Comparison of ENCODE assay signal across 24 cellular contexts in the genomic region with DNA sequence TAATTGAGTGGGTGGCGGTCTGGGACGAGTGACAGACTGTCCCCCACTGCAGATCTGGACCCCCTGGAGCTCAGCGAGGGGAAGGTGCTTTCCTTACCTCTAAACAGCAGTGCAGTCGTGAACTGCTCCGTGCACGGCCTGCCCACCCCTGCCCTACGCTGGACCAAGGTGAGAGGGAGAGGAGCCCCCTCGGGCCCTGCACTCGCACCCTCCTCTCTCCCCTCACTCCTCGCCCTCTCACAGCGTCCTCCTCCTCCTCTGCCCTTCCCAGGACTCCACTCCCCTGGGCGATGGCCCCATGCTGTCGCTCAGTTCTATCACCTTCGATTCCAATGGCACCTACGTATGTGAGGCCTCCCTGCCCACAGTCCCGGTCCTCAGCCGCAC. TPM values are rescaled to one million over a fixed set of nuclear protein-coding genes. Genes with fewer than 3 reads are reported as not detected.
A peak's percentile ranks its signal among the peaks of the same experiment; 100 is the strongest.
DNase-seq lines count a peak whose midpoint lies in the region; ATAC-seq, FAIRE-seq and TF ChIP-seq lines count a peak whose summit lies in the region.
"Had no signal": no experiment of that assay in that cellular context is flagged by ENCODE, and none has a peak within 500 bp of the region (broad histone marks: within the 10 kb centered on the region; RNA-seq: fewer than 3 reads in every experiment).

No MANE protein-coding gene starts in this region.

- H3K4me1 Mint-ChIP-seq in Caco-2 (ENCODE audit: low read depth, unreplicated experiment) (peaks cover 40% of the 10 kb centered on the region), H9 (peaks cover 0 to 7% of the 10 kb centered on the region in 2 experiments; a peak in 2 of 4 replicates)
- no peaks in the 10 kb centered on the region for H3K4me1 Mint-ChIP-seq in activated T-cell treated with anti-CD3 and anti-CD28 coated beads, Interleukin-2, amount 50 U/mL, for 24 hours (ENCODE audit: low read depth)
- H3K4me1 Mint-ChIP-seq: CD14-positive monocyte; CD4-positive, alpha-beta memory T cell had no signal

- no peak overlapping the region for H3K9ac ChIP-seq in H9 (ENCODE audit: extremely low read depth, insufficient read length, low read length)
- H3K9ac ChIP-seq: BLaER1, GM23248 had no signal

- H3K23ac ChIP-seq in H9 (ENCODE audit: insufficient read length, low read depth, low read length) = no peak overlapping the region

- intact Hi-C loops in Caco-2 (cut with micrococcal nuclease; ENCODE audit: unreplicated experiment) = no loop called here
- intact Hi-C loops in left colon (cut with DNase I, micrococcal nuclease) = no loop called here

- no peak overlapping the region for H3K4me3 Mint-ChIP-seq in Caco-2 (ENCODE audit: unreplicated experiment)
- no peak overlapping the region for H3K4me3 Mint-ChIP-seq in activated T-cell treated with anti-CD3 and anti-CD28 coated beads, Interleukin-2, amount 50 U/mL, for 24 hours
- H3K4me3 Mint-ChIP-seq in H9 = no peak overlapping the region
- H3K4me3 Mint-ChIP-seq: CD14-positive monocyte; CD4-positive, alpha-beta memory T cell had no signal

- no peak overlapping the region for H4K5ac ChIP-seq in H9 (ENCODE audit: insufficient read length, low read depth, low read length)

- H3K23me2 ChIP-seq in H9 (ENCODE audit: insufficient read length, low read depth, low read length, poor library complexity, severe bottlenecking) = no peaks in the 10 kb centered on the region

- H2BK5ac ChIP-seq in H9 (ENCODE audit: insufficient read length, low read length) = no peak overlapping the region

- H2BK12ac ChIP-seq in H9 (ENCODE audit: insufficient read length, low read depth, low read length) = no peak overlapping the region

- H3K4me3 ChIP-seq in Caco-2 (ENCODE audit: low read depth, low read length) (no peak overlapping the region), HEK293 (ENCODE audit: low read depth, low read length) (no peak overlapping the region), small intestine (ENCODE audit: low read depth in 1 of 2, low read length in 2 of 2) (no peak overlapping the region), HAP-1 (no peak overlapping the region)
- H3K4me3 ChIP-seq: BLaER1, GM23248, K562 had no signal

- H4K20me1 ChIP-seq in H9 (ENCODE audit: control insufficient read depth, insufficient read depth, insufficient read length) = no peaks in the 10 kb centered on the region
- H4K20me1 ChIP-seq: BLaER1 had no signal

- H2BK120ac ChIP-seq in H9 (ENCODE audit: low read depth, low read length, poor library complexity, severe bottlenecking) = no peak overlapping the region

- H3K9me3 Mint-ChIP-seq in Caco-2 (ENCODE audit: unreplicated experiment) (no peaks in the 10 kb centered on the region), H9 (no peaks in the 10 kb centered on the region)
- H3K9me3 Mint-ChIP-seq in activated T-cell treated with anti-CD3 and anti-CD28 coated beads, Interleukin-2, amount 50 U/mL, for 24 hours = no peaks in the 10 kb centered on the region
- H3K9me3 Mint-ChIP-seq: CD14-positive monocyte; CD4-positive, alpha-beta memory T cell had no signal

- no peak for TF ChIP-seq CTCF in Caco-2 (IDR thresholded peaks at IDR 0.05; ENCODE audit: insufficient read depth in 1 of 2, low read depth in 1 of 2, low read length in 1 of 2, severe bottlenecking in 1 of 2, unreplicated experiment in 1 of 2)
- TF ChIP-seq CTCF in HEK293 (tag by site-specific recombination; IDR thresholded peaks at IDR 0.05) = no peak
- TF ChIP-seq CTCF in H9 (conservative IDR thresholded peaks at IDR 0.05) = no peak

- H3K27ac ChIP-seq in HEK293 (ENCODE audit: extremely low read depth, low read depth, low read length) (no peak overlapping the region), small intestine (ENCODE audit: low read depth in 1 of 2, low read length in 1 of 2) (no peak overlapping the region), H9 (ENCODE audit: insufficient read length, low read depth, low read length) (no peak overlapping the region)
- H3K27ac ChIP-seq: BLaER1, GM23248, HL-60 had no signal

- H4K8ac ChIP-seq in H9 (replicated peaks; ENCODE audit: insufficient read length, low read depth, low read length) = no peak overlapping the region

- ATAC-seq in left colon = peak; percentile 44

- H3K18ac ChIP-seq in H9 (ENCODE audit: insufficient read length, low read depth, low read length) = no peak overlapping the region

- H3T11ph ChIP-seq in H9 (ENCODE audit: low read length) = no peak overlapping the region

- in situ Hi-C loops in HAP-1 (cut with MboI; ENCODE audit: low sequenced_read_pairs) = no loop called here

- H3K27me3 Mint-ChIP-seq in Caco-2 (ENCODE audit: insufficient read depth, unreplicated experiment) (no peaks in the 10 kb centered on the region), H9 (ENCODE audit: low read depth) (peaks cover 27% of the 10 kb centered on the region)
- H3K27me3 Mint-ChIP-seq in activated T-cell treated with anti-CD3 and anti-CD28 coated beads, Interleukin-2, amount 50 U/mL, for 24 hours = peaks cover 11% of the 10 kb centered on the region

- H3K27me3 ChIP-seq in Caco-2 (replicated peaks; ENCODE audit: control insufficient read depth, insufficient read depth, low read length) (no peaks in the 10 kb centered on the region), small intestine (ENCODE audit: control insufficient read depth in 2 of 2, insufficient read depth in 2 of 2, low read length in 2 of 2) (no peaks in the 10 kb centered on the region), HAP-1 (ENCODE audit: low read depth) (no peaks in the 10 kb centered on the region), H9 (ENCODE audit: insufficient read depth, low read length) (no peaks in the 10 kb centered on the region; the same call in 1 of the 2 replicates)
- H3K27me3 ChIP-seq: BLaER1 had no signal

- no peak overlapping the region for H2BK15ac ChIP-seq in H9 (ENCODE audit: low read depth, low read length)

- 42 to 67% (median 62%) methylated on average over 17 of the region's 17 CpGs for WGBS in small intestine, 3 donors
- WGBS in H9 (ENCODE audit: extremely low coverage, insufficient read length, low lambda C conversion rate) = no CpG with 5 or more reads among the region's 17 CpGs

- no TSS peak for BruUV-seq in Caco-2 (replicated peaks; lab: Mats Ljungman, UMichigan)

- H3K79me1 ChIP-seq in H9 (ENCODE audit: insufficient read depth, low read depth, low read length, poor library complexity, severe bottlenecking) = no peaks in the 10 kb centered on the region

- FAIRE-seq in small intestine (lab: Jason Lieb, UNC) = no peak
- FAIRE-seq: G401.6, GM12891, GM19239, K562 had no signal

- no peak overlapping the region for H4K91ac ChIP-seq in H9 (ENCODE audit: insufficient read length, low read depth, low read length)

- H2BK20ac ChIP-seq in H9 (ENCODE audit: low read depth, low read length, poor library complexity, severe bottlenecking) = no peak overlapping the region

- H3K79me2 ChIP-seq in H9 (ENCODE audit: insufficient read depth, low read length) = no peaks in the 10 kb centered on the region

- H3K4ac ChIP-seq in H9 (ENCODE audit: low read depth, low read length) = no peak overlapping the region

- CTCF ChIA-PET in Caco-2 (lab: Charles Lee) (interaction anchor here (0.7 kb wide), 1 partner anchor 10 kb away, joined by 3 read pairs; no protein-coding TSS in a partner anchor), HEK293 (lab: Yijun Ruan, JAX) (interaction anchor here (0.6 kb wide), 1 partner anchor 63 kb away, joined by 3 read pairs; no protein-coding TSS in a partner anchor)

- H3K27ac Mint-ChIP-seq in Caco-2 (ENCODE audit: unreplicated experiment) (peak overlapping the region; percentile 77), H9 (no peak overlapping the region)
- no peak overlapping the region for H3K27ac Mint-ChIP-seq in activated T-cell treated with anti-CD3 and anti-CD28 coated beads, Interleukin-2, amount 50 U/mL, for 24 hours
- H3K27ac Mint-ChIP-seq: CD4-positive, alpha-beta memory T cell had no signal

- H2AK5ac ChIP-seq in H9 (ENCODE audit: insufficient read length, low read length) = no peak overlapping the region

- POLR2A ChIA-PET in Caco-2 (lab: Charles Lee) = interaction anchor here (0.5 kb wide), 1 partner anchor 16 kb away, joined by 4 read pairs; no protein-coding TSS in a partner anchor
- POLR2A ChIA-PET in HEK293 (lab: Yijun Ruan, JAX) = no interaction called here

- H3K36me3 ChIP-seq in Caco-2 (ENCODE audit: control insufficient read depth, insufficient read depth, low read length) (peaks cover 10% of the 10 kb centered on the region), HEK293 (ENCODE audit: control insufficient read depth in 2 of 2, insufficient read depth in 1 of 2, low read length in 2 of 2) (peaks cover 0 to 12% of the 10 kb centered on the region in 2 experiments; a peak in 1 of 3 replicates), small intestine (ENCODE audit: control insufficient read depth in 2 of 2, insufficient read depth in 2 of 2, low read length in 2 of 2) (no peaks in the 10 kb centered on the region), HAP-1 (replicated peaks) (peaks cover 4% of the 10 kb centered on the region)

- H3K36me3 Mint-ChIP-seq in Caco-2 (ENCODE audit: insufficient read depth, unreplicated experiment) = peaks cover 64% of the 10 kb centered on the region
- H3K36me3 Mint-ChIP-seq in activated T-cell treated with anti-CD3 and anti-CD28 coated beads, Interleukin-2, amount 50 U/mL, for 24 hours (ENCODE audit: low read depth) = no peaks in the 10 kb centered on the region
- H3K36me3 Mint-ChIP-seq in H9 (ENCODE audit: insufficient read depth in 1 of 3, low read depth in 3 of 3) = peaks cover 22 to 56% (median 36%) of the 10 kb centered on the region in 3 experiments
- H3K36me3 Mint-ChIP-seq: CD14-positive monocyte; CD4-positive, alpha-beta memory T cell had no signal

- H3K56ac ChIP-seq in H9 (ENCODE audit: insufficient read length, low read depth, low read length) = no peak overlapping the region

- H3K9me3 ChIP-seq in Caco-2 (no peaks in the 10 kb centered on the region), HEK293 (ENCODE audit: control insufficient read depth, insufficient read depth, low read depth, low read length) (no peaks in the 10 kb centered on the region), small intestine (ENCODE audit: control insufficient read depth, low read depth) (no peaks in the 10 kb centered on the region), HAP-1 (no peaks in the 10 kb centered on the region), H9 (ENCODE audit: control insufficient read depth, low read depth, low read length) (no peaks in the 10 kb centered on the region)
- H3K9me3 ChIP-seq: BLaER1 had no signal

- H2AFZ ChIP-seq in H9 (ENCODE audit: low read length) = no peak overlapping the region
- H2AFZ ChIP-seq: GM23248 had no signal

- DNase-seq in Caco-2 (no peak), left colon (no peak), small intestine (peak; percentile 46), HAP-1 (ENCODE audit: low spot score in 2 of 2) (no peak), DMS 273 treated with DMSO at 0.1 percent for 48 hours (lab: John Stamatoyannopoulos, UW) (no peak), H9 (no peak)
- no peak for DNase-seq in activated T-cell treated with anti-CD3 and anti-CD28 coated beads, Interleukin-2, amount 50 U/mL, for 24 hours
- DNase-seq: 8988T; Calu3; CD4-positive, alpha-beta memory T cell; GM23248; IMR-90 had no signal

- peaks cover 11% of the 10 kb centered on the region for H3K4me1 ChIP-seq in Caco-2
- H3K4me1 ChIP-seq in HEK293 (ENCODE audit: control insufficient read depth, insufficient read depth, low read length) = peaks cover 5% of the 10 kb centered on the region
- H3K4me1 ChIP-seq in small intestine (ENCODE audit: control insufficient read depth in 2 of 2, insufficient read depth in 1 of 2, low read depth in 1 of 2, low read length in 1 of 2) = no peaks in the 10 kb centered on the region
- no peaks in the 10 kb centered on the region for H3K4me1 ChIP-seq in HAP-1
- no peaks in the 10 kb centered on the region for H3K4me1 ChIP-seq in H9 (ENCODE audit: insufficient read depth, low read length)

- no peak overlapping the region for H3K14ac ChIP-seq in H9 (ENCODE audit: insufficient read depth, low read length)

- H3K4me2 ChIP-seq in H9 (ENCODE audit: insufficient read depth, insufficient read length, low read length) = no peak overlapping the region
- H3K4me2 ChIP-seq: BLaER1 had no signal

RNA-seq across cellular contexts. Expression of a gene that starts 9.6 kb away (rescaled TPM):
- total RNA-seq in Caco-2 (2022) = 230 and 244 TPM in 2 replicates
- 10 to 100 TPM; 21.4 to 21.7 TPM for total RNA-seq in left colon
- polyA plus RNA-seq in small intestine = 10 to 100 TPM in 1 of 3 donors, 1 to 10 TPM in 2; 2.9 to 32.6 (median 4.3) TPM
- 73.0 and 78.5 TPM in 2 replicates for total RNA-seq in H9 (2021)
- total RNA-seq: CD4-positive, alpha-beta memory T cell had no signal
- polyA plus RNA-seq: CD14-positive monocyte; CD4-positive, alpha-beta memory T cell had no signal

RNA-seq across cellular contexts. Expression of a gene that starts 27.6 kb away (rescaled TPM):
- total RNA-seq in Caco-2 (2022) (257 and 258 TPM in 2 replicates), left colon (100 to 1,000 TPM; 112 to 125 TPM), H9 (2021) (175 and 176 TPM in 2 replicates)
- 100 to 1,000 TPM in 1 of 3 donors, 10 to 100 TPM in 2; 72.5 to 153 (median 75.8) TPM for polyA plus RNA-seq in small intestine

RNA-seq across cellular contexts. Expression of a gene that starts 40.8 kb away (rescaled TPM):
- total RNA-seq in Caco-2 (2022) (42.3 and 43.6 TPM in 2 replicates), left colon (10 to 100 TPM; 79.1 to 84.4 TPM), H9 (2021) (14.2 and 15.9 TPM in 2 replicates)
- 100 to 1,000 TPM in 2 of 3 donors, 10 to 100 TPM in 1; 67.6 to 162 (median 117) TPM for polyA plus RNA-seq in small intestine
- total RNA-seq: A673; CD4-positive, alpha-beta memory T cell; GM23248; H4; HT1080; IMR-90 had no signal
- polyA plus RNA-seq: AG04450; CD14-positive monocyte; CD4-positive, alpha-beta memory T cell; GM23248; IMR-90; K562 had no signal
